Comparison of ENCODE assay signal across 13 cellular contexts in genomic region chr19:55704494-55705245, GRCh38. TPM values are rescaled to one million over a fixed set of nuclear protein-coding genes. Genes with fewer than 3 reads are reported as not detected.
DNase-seq lines count a peak whose midpoint lies in the region; ATAC-seq and TF ChIP-seq lines count a peak whose summit lies in the region.
"Had no signal": no experiment of that assay in that cellular context is flagged by ENCODE, and none has a peak within 500 bp of the region (broad histone marks: within the 10 kb centered on the region; RNA-seq: fewer than 3 reads in every experiment).

No MANE protein-coding gene starts in this region.

- ATAC-seq in left colon (peak; percentile 16), GM19324 (IDR thresholded peaks at IDR 0.05; ENCODE audit: low FRiP score, unreplicated experiment) (no peak)

- no peak overlapping the region for H3K4me3 ChIP-seq in WI38 (ENCODE audit: low read depth, low read length)
- H3K4me3 ChIP-seq: SJSA1 had no signal

- peak; percentile 12 for DNase-seq in AG08396 (ENCODE audit: low spot score)
- DNase-seq in left colon: no peak
- DNase-seq in NCI-H2171 treated with DMSO at 0.1 percent for 48 hours (lab: John Stamatoyannopoulos, UW): no peak
- DNase-seq in NCI-H1694 (lab: John Stamatoyannopoulos, UW): no peak
- DNase-seq in activated naive CD4-positive, alpha-beta T cell (lab: John Stamatoyannopoulos, UW): no peak
- DNase-seq: MM.1S had no signal

- peak; percentile 32; the same call in 2 of the 3 replicates for TF ChIP-seq CTCF in GM12872 (IDR thresholded peaks at IDR 0.05; ENCODE audit: insufficient read depth, low read depth, low read length)
- TF ChIP-seq CTCF in WI38 (IDR thresholded peaks at IDR 0.05; ENCODE audit: low read depth, low read length): 0 out of 2 replicates have a peak, but pooled peaks have one; percentile 10

- intact Hi-C loops in left colon (cut with DNase I, micrococcal nuclease): no loop called here

RNA-seq across cellular contexts. Expression of gene EPN1, which starts 29.6 kb away (rescaled TPM):
- total RNA-seq in left colon: 100 to 1,000 TPM; 235 to 239 TPM

RNA-seq across cellular contexts. Expression of gene NLRP9, which starts 33.5 kb away (rescaled TPM):
- not detected for total RNA-seq in left colon
- total RNA-seq: bronchial epithelial cell, frontal cortex, osteocyte, SJSA1 had no signal

RNA-seq across cellular contexts. Expression of gene U2AF2, which starts 49.8 kb away (rescaled TPM):
- 100 to 1,000 TPM; 142 to 167 TPM for total RNA-seq in left colon

RNA-seq across cellular contexts. Expression of gene RFPL4A, which starts 54.2 kb away (rescaled TPM):
- not detected for total RNA-seq in left colon
- total RNA-seq: bronchial epithelial cell, frontal cortex, osteocyte, SJSA1 had no signal

RNA-seq across cellular contexts. Expression of gene CCDC106, which starts 56.7 kb away (rescaled TPM):
- 1 to 10 TPM; 6.2 to 6.7 TPM for total RNA-seq in left colon
